1 cellular context compared by ENCODE assay signal in the genomic region with DNA sequence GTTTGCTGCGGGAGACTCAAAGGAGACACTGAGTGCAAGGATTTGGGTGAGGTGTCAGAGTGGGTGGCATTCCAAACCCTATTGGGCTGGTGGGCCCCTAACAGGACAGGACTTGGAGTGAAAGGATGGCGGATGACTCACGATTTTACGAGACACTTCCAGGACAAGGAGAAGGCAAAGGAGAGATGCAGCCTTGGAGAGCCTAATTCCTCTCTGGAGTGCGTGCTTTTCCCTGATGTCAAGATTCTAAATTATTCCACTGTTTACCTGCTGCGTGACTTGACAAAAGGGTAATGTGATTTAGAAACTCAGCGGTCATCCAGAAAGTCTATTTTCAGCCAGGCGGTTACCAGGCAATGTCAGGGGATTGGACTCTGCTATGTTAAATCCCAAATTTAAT.
TF ChIP-seq lines count a peak whose summit lies in the region.

No MANE protein-coding gene starts in this region.

TF ChIP-seq in H1, 55 proteins besides CTCF, POLR2A, EP300 and RAD21:
- TF ChIP-seq KDM4A (IDR thresholded peaks at IDR 0.05; ENCODE audit: low read depth, low read length, severe bottlenecking) (no peak), SUZ12 (IDR thresholded peaks at IDR 0.05; ENCODE audit: low read length) (no peak), FOSL1 (IDR thresholded peaks at IDR 0.05; ENCODE audit: insufficient read depth, low read depth, low read length) (no peak), BCL11A (IDR thresholded peaks at IDR 0.05; ENCODE audit: low read depth in 2 of 2, low read length in 2 of 2) (no peak), TAF7 (optimal IDR thresholded peaks at IDR 0.05; ENCODE audit: borderline replicate concordance, low read depth, low read length) (no peak), NANOG (IDR thresholded peaks at IDR 0.05; ENCODE audit: insufficient read depth, low read depth, low read length, poor library complexity, severe bottlenecking) (no peak), SAP30 (IDR thresholded peaks at IDR 0.05; ENCODE audit: insufficient read depth, insufficient replicate concordance, low read length) (no peak), SP1 (IDR thresholded peaks at IDR 0.05; ENCODE audit: low read depth, low read length) (no peak), CBX8 (IDR thresholded peaks at IDR 0.05; ENCODE audit: borderline replicate concordance, low read depth, low read length) (no peak), ASH2L (IDR thresholded peaks at IDR 0.05; ENCODE audit: low read length) (no peak), CHD1 (IDR thresholded peaks at IDR 0.05; ENCODE audit: low read depth, low read length) (no peak), POLR2AphosphoS5 (IDR thresholded peaks at IDR 0.05; ENCODE audit: low read depth, low read length) (no peak)
